ENCODE assay signal across 11 cellular contexts in the genomic region with DNA sequence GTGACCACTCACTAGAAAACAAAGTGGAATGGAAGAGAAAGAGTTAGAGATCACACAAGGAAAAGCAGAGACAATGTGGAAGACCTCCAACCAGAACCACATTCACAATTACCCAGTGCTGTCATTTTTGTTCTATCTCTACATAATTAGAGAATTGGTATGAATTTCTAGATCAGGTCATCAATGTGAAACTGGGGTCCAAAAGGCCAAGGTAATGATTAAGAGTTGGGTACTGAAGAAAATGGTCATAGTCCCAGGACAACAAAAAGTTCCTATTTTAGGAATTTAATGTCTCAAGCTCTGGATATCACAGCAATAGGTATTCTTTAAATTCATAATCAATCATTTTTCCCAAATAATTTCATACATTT.
DNase-seq lines count a peak whose midpoint lies in the region; ATAC-seq and TF ChIP-seq lines count a peak whose summit lies in the region.
"Had no signal": no experiment of that assay in that cellular context is flagged by ENCODE, and none has a peak within 500 bp of the region (broad histone marks: within the 10 kb centered on the region; RNA-seq: fewer than 3 reads in every experiment).

No MANE protein-coding gene starts in this region.

- H3K4me1 Mint-ChIP-seq in CD8-positive, alpha-beta memory T cell: peaks cover 34 to 63% (median 62%) of the 10 kb centered on the region in 3 donors
- peaks cover 51% of the 10 kb centered on the region for H3K4me1 Mint-ChIP-seq in osteocyte (ENCODE audit: unreplicated experiment)

- ATAC-seq in GM19324 (IDR thresholded peaks at IDR 0.05; ENCODE audit: low FRiP score, unreplicated experiment): no peak

- H3K36me3 ChIP-seq in CD8-positive, alpha-beta memory T cell (ENCODE audit: insufficient read depth, low read length): no peaks in the 10 kb centered on the region
- no peaks in the 10 kb centered on the region for H3K36me3 ChIP-seq in endocrine pancreas (ENCODE audit: control insufficient read depth, insufficient read depth, low read length)
- H3K36me3 ChIP-seq: ascending aorta had no signal

- no peak overlapping the region for H3K4me3 ChIP-seq in CD8-positive, alpha-beta memory T cell (ENCODE audit: low read length)
- H3K4me3 ChIP-seq in endocrine pancreas (ENCODE audit: control insufficient read depth, insufficient read depth, low read length): peak overlapping the region; percentile 18
- H3K4me3 ChIP-seq: ascending aorta had no signal

- H3K27me3 Mint-ChIP-seq in CD8-positive, alpha-beta memory T cell: no peaks in the 10 kb centered on the region
- H3K27me3 Mint-ChIP-seq in osteocyte (ENCODE audit: unreplicated experiment): no peaks in the 10 kb centered on the region
- H3K27me3 Mint-ChIP-seq: activated CD4-positive, alpha-beta T cell treated with anti-CD3 and anti-CD28 coated beads for 36 hours had no signal

- no peaks in the 10 kb centered on the region for H3K9me3 Mint-ChIP-seq in CD8-positive, alpha-beta memory T cell
- H3K9me3 Mint-ChIP-seq in osteocyte (ENCODE audit: unreplicated experiment): no peaks in the 10 kb centered on the region

- no peak overlapping the region for H3K9ac ChIP-seq in endocrine pancreas (ENCODE audit: control insufficient read depth, insufficient read depth, low read length)

- CTCF ChIA-PET in CD8-positive, alpha-beta memory T cell (lab: Charles Lee): interaction anchor here (1.1 kb wide), 1 partner anchor 12 kb away, joined by 4 read pairs; no protein-coding TSS in a partner anchor

- peaks cover 10 to 17% (median 16%) of the 10 kb centered on the region in 3 donors for H3K36me3 Mint-ChIP-seq in CD8-positive, alpha-beta memory T cell
- H3K36me3 Mint-ChIP-seq in osteocyte (ENCODE audit: unreplicated experiment): no peaks in the 10 kb centered on the region

- peaks cover 12% of the 10 kb centered on the region for H3K4me1 ChIP-seq in CD8-positive, alpha-beta memory T cell (ENCODE audit: insufficient read depth, low read length)
- H3K4me1 ChIP-seq in endocrine pancreas (ENCODE audit: control insufficient read depth, insufficient read depth, low read length): peaks cover 22% of the 10 kb centered on the region

- H3K27ac ChIP-seq in CD8-positive, alpha-beta memory T cell (ENCODE audit: low read depth, low read length): peak overlapping the region; percentile 60

- H3K9me3 ChIP-seq in CD8-positive, alpha-beta memory T cell (ENCODE audit: low read length): no peaks in the 10 kb centered on the region
- H3K9me3 ChIP-seq in endocrine pancreas (ENCODE audit: control insufficient read depth, low read length): no peaks in the 10 kb centered on the region
- H3K9me3 ChIP-seq: ascending aorta had no signal

- H3K27me3 ChIP-seq in CD8-positive, alpha-beta memory T cell (ENCODE audit: insufficient read depth, low read length, poor library complexity, severe bottlenecking): no peaks in the 10 kb centered on the region
- H3K27me3 ChIP-seq in endocrine pancreas (ENCODE audit: control insufficient read depth, insufficient read depth, low read length): no peaks in the 10 kb centered on the region
- H3K27me3 ChIP-seq: ascending aorta had no signal

- H3K27ac Mint-ChIP-seq in CD8-positive, alpha-beta memory T cell: peak overlapping the region in 7 of 8 donors; percentile 31 to 80 (median 58)
- H3K27ac Mint-ChIP-seq in osteocyte (ENCODE audit: unreplicated experiment): peak overlapping the region; percentile 90
- H3K27ac Mint-ChIP-seq: activated CD4-positive, alpha-beta T cell treated with anti-CD3 and anti-CD28 coated beads for 36 hours had no signal

- POLR2A ChIA-PET in CD8-positive, alpha-beta memory T cell (lab: Charles Lee): no interaction called here

- no peak for DNase-seq in CD8-positive, alpha-beta memory T cell
- DNase-seq in M059J (ENCODE audit: low read depth) (peak; percentile 7), osteocyte (ENCODE audit: extremely low spot score, unreplicated experiment) (no peak), HT-29 (ENCODE audit: low spot score) (no peak), NCI-H1092 treated with DMSO at 0.1 percent for 48 hours (lab: John Stamatoyannopoulos, UW) (no peak), GM03348 (ENCODE audit: low spot score) (no peak)
- DNase-seq: Karpas-422 had no signal

- TF ChIP-seq CTCF in osteocyte (IDR thresholded peaks at IDR 0.05): no peak

- peak overlapping the region in 1 of 7 donors; percentile 1 for H3K4me3 Mint-ChIP-seq in CD8-positive, alpha-beta memory T cell
- H3K4me3 Mint-ChIP-seq in osteocyte (ENCODE audit: unreplicated experiment): no peak overlapping the region
- H3K4me3 Mint-ChIP-seq: activated CD4-positive, alpha-beta T cell treated with anti-CD3 and anti-CD28 coated beads for 36 hours had no signal
